In the genomic region with DNA sequence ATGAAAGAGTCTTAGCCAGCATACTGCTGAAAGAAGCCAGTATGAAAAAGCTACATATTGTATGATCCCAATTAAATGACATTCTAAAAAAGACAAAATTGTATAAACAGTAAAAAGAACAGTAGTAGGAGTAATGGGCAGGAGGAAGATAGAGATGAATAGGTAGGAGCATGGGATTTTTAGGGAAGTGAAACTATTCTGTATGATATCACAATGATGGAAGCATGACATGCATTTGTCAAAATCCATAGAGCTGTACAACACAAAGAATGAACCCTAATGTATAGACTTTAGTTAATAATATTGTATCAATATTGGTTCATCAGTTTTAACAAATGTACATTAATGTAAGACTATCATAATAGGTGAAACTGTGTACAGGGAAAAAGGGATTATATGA, we compare ENCODE assay signal across 22 cellular contexts.
"Had no signal": no experiment of that assay in that cellular context is flagged by ENCODE, and none has a peak within 500 bp of the region (broad histone marks: within the 10 kb centered on the region; RNA-seq: fewer than 3 reads in every experiment).

No MANE protein-coding gene starts in this region.

- H2AFZ ChIP-seq: parathyroid adenoma had no signal

- ATAC-seq: effector memory CD8-positive, alpha-beta T cell; gastrocnemius medialis had no signal

- H3K9me3 ChIP-seq: colonic mucosa, esophagus squamous epithelium, gastrocnemius medialis, stomach, transverse colon, uterus had no signal

- H3K4me1 ChIP-seq: colonic mucosa, esophagus squamous epithelium, gastrocnemius medialis, parathyroid adenoma, stomach, transverse colon, uterus had no signal

- H3K36me3 ChIP-seq: colonic mucosa, esophagus squamous epithelium, gastrocnemius medialis, stomach, transverse colon, uterus had no signal

- FAIRE-seq: bronchial epithelial cell, keratinocyte had no signal

- H3K9ac ChIP-seq: parathyroid adenoma had no signal

- H3K79me2 ChIP-seq: parathyroid adenoma had no signal

- H3K27me3 ChIP-seq: colonic mucosa, dorsolateral prefrontal cortex, esophagus squamous epithelium, gastrocnemius medialis, stomach, transverse colon, uterus had no signal

- DNase-seq: activated CD4-positive, alpha-beta memory T cell treated with anti-CD3 and anti-CD28 coated beads for 36 hours; activated CD4-positive, alpha-beta T cell treated with anti-CD3 and anti-CD28 coated beads for 48 hours; activated naive CD4-positive, alpha-beta T cell treated with Interleukin-2 at 50 U/mL for 16 hours; activated naive CD8-positive, alpha-beta T cell treated with anti-CD3 and anti-CD28 coated beads, Interleukin-2, amount 10 ng/mL, durations not matched to agents 7 days and 5 days; activated T-cell treated with anti-CD3 and anti-CD28 coated beads, Interleukin-2, amount 50 U/mL, for 48 hours; colonic mucosa; dorsolateral prefrontal cortex; effector memory CD8-positive, alpha-beta T cell; esophagus squamous epithelium; gastrocnemius medialis; head of caudate nucleus; nucleus accumbens; stimulated activated CD4-positive, alpha-beta T cell treated with anti-CD3 and anti-CD28 coated beads, Interleukin-12 subunit alpha, Interleukin-12 subunit beta, amount 100 ng/mL, for 4 hours; stimulated activated CD4-positive, alpha-beta T cell treated with anti-CD3 and anti-CD28 coated beads, Interleukin-4, amount 100 ng/mL, for 4 hours; stomach; T1000; transverse colon; uterus had no signal

- H3K27ac ChIP-seq: colonic mucosa, dorsolateral prefrontal cortex, esophagus squamous epithelium, gastrocnemius medialis, parathyroid adenoma, stomach, transverse colon, uterus had no signal

- H3K4me3 ChIP-seq: colonic mucosa, esophagus squamous epithelium, gastrocnemius medialis, lung, stomach, transverse colon, uterus had no signal
